In genomic region chr5:138052718-138053117, GRCh38 we compare ENCODE assay signal across 3 cellular contexts.
TF ChIP-seq lines count a peak whose summit lies in the region.

No MANE protein-coding gene starts in this region.

TF ChIP-seq in HEK293, 187 proteins besides CTCF, POLR2A, EP300 and RAD21:
- TF ChIP-seq ZNF121 (tag by site-specific recombination; IDR thresholded peaks at IDR 0.05), result peak; percentile 40; the same call in 1 of the 2 replicates

TF ChIP-seq in K562, 482 proteins besides CTCF, POLR2A, EP300 and RAD21:
- TF ChIP-seq ZNF121 (CRISPR knock-in tag; conservative IDR thresholded peaks at IDR 0.05), result peak; percentile 65

TF ChIP-seq in HepG2, 621 proteins besides CTCF, POLR2A, EP300 and RAD21:
- TF ChIP-seq ZNF121 (CRISPR knock-in tag; IDR thresholded peaks at IDR 0.05), result peak; percentile 69
